8 cellular contexts compared by ENCODE assay signal in genomic region chr1:110962892-110963665, GRCh38. TPM values are rescaled to one million over a fixed set of nuclear protein-coding genes. Genes with fewer than 3 reads are reported as not detected.
DNase-seq lines count a peak whose midpoint lies in the region; ATAC-seq, FAIRE-seq and TF ChIP-seq lines count a peak whose summit lies in the region.

No MANE protein-coding gene starts in this region.

- no peak for TF ChIP-seq CTCF in GM12875 (IDR thresholded peaks at IDR 0.05; ENCODE audit: borderline replicate concordance, insufficient read depth, low read depth, low read length)
- TF ChIP-seq CTCF in WERI-Rb-1 (IDR thresholded peaks at IDR 0.05; ENCODE audit: low read depth, low read length): no peak

- H3K4me3 ChIP-seq in GM12875 (ENCODE audit: low read depth, low read length) (peak overlapping the region; percentile 72), WERI-Rb-1 (ENCODE audit: low read depth, low read length) (peak overlapping the region; percentile 91), small intestine (ENCODE audit: low read depth in 1 of 2, low read length in 2 of 2) (peak overlapping the region; percentile 62 to 65)

- H3K36me3 ChIP-seq in WERI-Rb-1 (no peaks in the 10 kb centered on the region; the same call in 1 of the 2 replicates), small intestine (ENCODE audit: control insufficient read depth in 2 of 2, insufficient read depth in 2 of 2, low read length in 2 of 2) (no peaks in the 10 kb centered on the region)

- H3K27ac ChIP-seq in WERI-Rb-1 (peak overlapping the region; percentile 86), small intestine (ENCODE audit: low read depth in 1 of 2, low read length in 1 of 2) (peak overlapping the region; percentile 98 to 99)

- H3K27me3 ChIP-seq in WERI-Rb-1 (ENCODE audit: insufficient read depth, low read depth, severe bottlenecking) (no peaks in the 10 kb centered on the region), small intestine (ENCODE audit: control insufficient read depth in 2 of 2, insufficient read depth in 2 of 2, low read length in 2 of 2) (peaks cover 0 to 2% of the 10 kb centered on the region in 2 donors)

- H3K4me1 ChIP-seq in small intestine (ENCODE audit: control insufficient read depth in 2 of 2, insufficient read depth in 1 of 2, low read depth in 1 of 2, low read length in 1 of 2): no peaks in the 10 kb centered on the region

- peak; percentile 32 for ATAC-seq in HG02938 (IDR thresholded peaks at IDR 0.05; ENCODE audit: unreplicated experiment)

- in situ Hi-C loops in T47D (cut with HindIII; ENCODE audit: low pct_unique_long_range_greater_than_20kb, low sequenced_read_pairs): no loop called here

- FAIRE-seq in small intestine (lab: Jason Lieb, UNC): no peak

- DNase-seq in NCI-H2107 (lab: John Stamatoyannopoulos, UW): peak; percentile 60
- peak; percentile 64 for DNase-seq in WERI-Rb-1
- DNase-seq in T47D (ENCODE audit: low read depth in 1 of 2, low spot score in 1 of 2): peak; percentile 10 to 88
- DNase-seq in iPS-NIHi11 (ENCODE audit: low spot score): peak; percentile 38
- peak; percentile 60 for DNase-seq in small intestine
- no peak for DNase-seq in NCI-H1048 (lab: John Stamatoyannopoulos, UW)

- WGBS in small intestine, 3 donors: 6 to 8% (median 8%) methylated on average over 37 of the region's 37 CpGs

- peaks cover 21% of the 10 kb centered on the region for H3K9me3 ChIP-seq in WERI-Rb-1 (ENCODE audit: severe bottlenecking)
- no peaks in the 10 kb centered on the region for H3K9me3 ChIP-seq in small intestine (ENCODE audit: control insufficient read depth, low read depth)

RNA-seq across cellular contexts. Expression of gene LRIF1, which starts 0.6 kb away (rescaled TPM):
- 1 to 10 TPM; 7.3 to 9.6 (median 8.5) TPM for polyA plus RNA-seq in small intestine
